Comparison of ENCODE assay signal across 16 cellular contexts in genomic region chr6:44034391-44034861, GRCh38.
DNase-seq lines count a peak whose midpoint lies in the region; ATAC-seq and TF ChIP-seq lines count a peak whose summit lies in the region.
"Had no signal": no experiment of that assay in that cellular context is flagged by ENCODE, and none has a peak within 500 bp of the region (broad histone marks: within the 10 kb centered on the region; RNA-seq: fewer than 3 reads in every experiment).

No MANE protein-coding gene starts in this region.

- DNase-seq in CD14-positive monocyte (ENCODE audit: low spot score) (no peak), M059J (ENCODE audit: low read depth) (peak; percentile 92), mammary epithelial cell (peak; percentile 85), omental fat pad (ENCODE audit: low spot score) (no peak), SKM-1 (lab: John Stamatoyannopoulos, UW; ENCODE audit: unreplicated experiment) (no peak), HEK293T (ENCODE audit: extremely low spot score) (no peak), amygdala (lab: John Stamatoyannopoulos, UW) (no peak)
- DNase-seq: activated CD4-positive, alpha-beta T cell treated with anti-CD3 and anti-CD28 coated beads for 1 hour; activated T-cell treated with anti-CD3 and anti-CD28 coated beads, Interleukin-2, amount 50 U/mL, for 48 hours; BE2C; immature natural killer cell; NCI-H1048; stimulated activated CD4-positive, alpha-beta T cell treated with anti-CD3 and anti-CD28 coated beads, Interleukin-2, amount 100 ng/mL, for 48 hours had no signal

- BruUV-seq in mammary epithelial cell (replicated peaks; lab: Mats Ljungman, UMichigan) = TSS peak; percentile 55

- no peaks in the 10 kb centered on the region for H3K27me3 ChIP-seq in mammary epithelial cell (ENCODE audit: insufficient read depth, low read length)
- H3K27me3 ChIP-seq: ascending aorta, BE2C had no signal

- H3K4me3 Mint-ChIP-seq in CD14-positive monocyte = peak overlapping the region in 1 of 2 donors; percentile 21
- H3K4me3 Mint-ChIP-seq: immature natural killer cell had no signal

- H3K4me2 ChIP-seq in mammary epithelial cell (ENCODE audit: insufficient read depth, low read depth, low read length) = peak overlapping the region; percentile 68

- H3K9ac ChIP-seq in mammary epithelial cell (ENCODE audit: insufficient read depth, low read length) = peak overlapping the region; percentile 29

- intact Hi-C loops in CD14-positive monocyte (cut with micrococcal nuclease) = no loop called here
- intact Hi-C loops in mammary epithelial cell (cut with micrococcal nuclease) = loop anchor here (2.0 kb wide), 1 partner anchor 24 kb away; no protein-coding TSS in a partner anchor

- in situ Hi-C loops in mammary epithelial cell (cut with MboI; ENCODE audit: low sequenced_read_pairs in 2 of 2) = no loop called here

- H3K4me1 Mint-ChIP-seq in CD14-positive monocyte = peaks cover 40% of the 10 kb centered on the region
- H3K4me1 Mint-ChIP-seq: immature natural killer cell had no signal

- H3K27ac ChIP-seq in mammary epithelial cell (ENCODE audit: insufficient read depth, low read depth, low read length) = peak overlapping the region; percentile 93
- H3K27ac ChIP-seq: ascending aorta, HL-60 had no signal

- no peaks in the 10 kb centered on the region for H4K20me1 ChIP-seq in mammary epithelial cell (ENCODE audit: insufficient read depth, low read length)

- peaks cover 3% of the 10 kb centered on the region in 2 donors for H3K36me3 Mint-ChIP-seq in CD14-positive monocyte
- H3K36me3 Mint-ChIP-seq: immature natural killer cell had no signal

- no peaks in the 10 kb centered on the region for H3K79me2 ChIP-seq in mammary epithelial cell (ENCODE audit: insufficient read depth, low read length)

- ATAC-seq in omental fat pad (ENCODE audit: low FRiP score) (peak; percentile 5), HG03432 (IDR thresholded peaks at IDR 0.05; ENCODE audit: unreplicated experiment) (no peak)

- H3K27me3 Mint-ChIP-seq in CD14-positive monocyte (ENCODE audit: low read depth in 3 of 3) = peaks cover 5 to 9% (median 5%) of the 10 kb centered on the region in 3 donors

- peak overlapping the region in 1 of 3 experiments; percentile 10 for H3K4me3 ChIP-seq in mammary epithelial cell (replicated peaks in 1 of 3; ENCODE audit: insufficient read depth in 1 of 3, low read depth in 2 of 3, low read length in 3 of 3)
- H3K4me3 ChIP-seq: ascending aorta had no signal

- POLR2A ChIA-PET in HEK293T (lab: Yijun Ruan, JAX) = no interaction called here

- WGBS in mammary epithelial cell (ENCODE audit: low coverage, missing lambda C conversion rate) = 0% methylated on average over 4 of the region's 4 CpGs

- TF ChIP-seq CTCF in CD14-positive monocyte (IDR thresholded peaks at IDR 0.05) (no peak), mammary epithelial cell (conservative IDR thresholded peaks at IDR 0.05 in 1 of 2, IDR thresholded peaks at IDR 0.05 in 1 of 2; ENCODE audit: extremely low read depth in 1 of 2, insufficient read depth in 1 of 2, low read depth in 1 of 2, low read length in 2 of 2) (no peak), omental fat pad (IDR thresholded peaks at IDR 0.05) (no peak)

- H3K4me1 ChIP-seq in mammary epithelial cell (ENCODE audit: insufficient read depth, low read length) = peaks cover 51% of the 10 kb centered on the region
- H3K4me1 ChIP-seq: ascending aorta had no signal

- H3K27ac Mint-ChIP-seq in CD14-positive monocyte = peak overlapping the region in 6 of 7 donors; percentile 15 to 94 (median 79)

- peak overlapping the region; percentile 61 for H2AFZ ChIP-seq in mammary epithelial cell (ENCODE audit: low read depth, low read length)

- H3K9me3 ChIP-seq in mammary epithelial cell (replicated peaks; ENCODE audit: insufficient read depth, low read length) = no peaks in the 10 kb centered on the region
- H3K9me3 ChIP-seq: ascending aorta, BE2C had no signal

- CTCF ChIA-PET in mammary epithelial cell (lab: Charles Lee; ENCODE audit: low non-redundant PET) = no interaction called here
- CTCF ChIA-PET in HEK293T (lab: Yijun Ruan, JAX) = no interaction called here

- dilution Hi-C loops in mammary epithelial cell (cut with HindIII; ENCODE audit: low sequenced_read_pairs) = no loop called here

- peaks cover 0 to 3% (median 0%) of the 10 kb centered on the region in 7 donors for H3K9me3 Mint-ChIP-seq in CD14-positive monocyte
- H3K9me3 Mint-ChIP-seq: immature natural killer cell had no signal

- H3K36me3 ChIP-seq in mammary epithelial cell (ENCODE audit: insufficient read depth, low read length) = no peaks in the 10 kb centered on the region
- H3K36me3 ChIP-seq: ascending aorta, BE2C had no signal

TF ChIP-seq in HEK293T, 16 proteins besides CTCF, POLR2A, EP300 and RAD21:
- TF ChIP-seq ARNT (IDR thresholded peaks at IDR 0.05) = no peak

Comparison
In these comparisons a context has a peak if more than half of its experiments do, and no peak if none do; other contexts are left out.
1. DNase-seq: peak in M059J (single experiment) and mammary epithelial cell (single experiment); none in CD14-positive monocyte (single experiment), omental fat pad (single experiment), SKM-1 (single experiment), HEK293T (single experiment) and amygdala (0 of 56).